10 cellular contexts compared by ENCODE assay signal in the genomic region with DNA sequence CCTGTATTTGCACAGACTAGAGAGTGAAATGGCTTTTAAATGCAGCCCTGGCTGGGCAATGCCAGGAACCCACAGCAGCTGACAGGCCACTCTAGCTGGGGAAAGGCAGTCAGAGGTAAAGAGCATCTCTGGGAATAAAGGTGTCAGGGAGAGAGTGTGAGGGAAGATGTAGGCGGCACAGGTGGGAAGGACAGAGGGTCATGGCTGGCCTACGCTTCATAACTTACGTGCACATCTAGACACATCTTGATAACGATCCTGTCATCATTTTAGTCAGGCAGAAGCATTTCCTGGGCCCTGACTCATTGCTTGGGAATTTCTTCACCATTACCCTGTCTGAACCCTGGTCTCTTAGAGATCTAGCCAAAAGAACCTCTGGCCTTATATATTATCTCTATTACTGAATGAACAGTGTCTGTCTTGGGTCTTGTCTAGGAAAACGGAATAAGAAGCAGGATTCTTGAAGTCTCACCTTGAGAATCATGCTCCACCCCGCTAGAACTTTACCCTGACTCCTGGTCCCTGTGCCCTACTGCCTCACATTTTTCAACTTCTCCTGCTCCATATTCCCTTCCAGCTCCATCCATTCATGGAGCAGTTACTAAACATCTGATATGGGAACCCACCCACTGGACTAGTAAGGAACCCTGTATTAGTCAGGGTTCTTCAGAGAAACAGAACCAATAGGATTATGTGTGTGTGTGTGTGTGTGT.
A peak's percentile ranks its signal among the peaks of the same experiment; 100 is the strongest.
DNase-seq lines count a peak whose midpoint lies in the region; ATAC-seq, FAIRE-seq and TF ChIP-seq lines count a peak whose summit lies in the region.
"Had no signal": no experiment of that assay in that cellular context is flagged by ENCODE, and none has a peak within 500 bp of the region (broad histone marks: within the 10 kb centered on the region; RNA-seq: fewer than 3 reads in every experiment).

No MANE protein-coding gene starts in this region.

- no peaks in the 10 kb centered on the region for H3K36me3 Mint-ChIP-seq in activated CD4-positive, alpha-beta memory T cell treated with anti-CD3 and anti-CD28 coated beads, Interleukin-2, amount 10 ng/mL, durations not matched to agents 7 days and 5 days (ENCODE audit: low read depth)
- H3K36me3 Mint-ChIP-seq in neural progenitor cell: no peaks in the 10 kb centered on the region
- H3K36me3 Mint-ChIP-seq: activated naive CD8-positive, alpha-beta T cell treated with anti-CD3 and anti-CD28 coated beads, Interleukin-2, amount 10 ng/mL, durations not matched to agents 7 days and 5 days; memory B cell had no signal

- no peaks in the 10 kb centered on the region for H3K27me3 ChIP-seq in keratinocyte (ENCODE audit: control insufficient read depth, extremely low read depth, insufficient read depth, low read length)
- no peaks in the 10 kb centered on the region for H3K27me3 ChIP-seq in neural progenitor cell

- H3K27ac ChIP-seq in keratinocyte (ENCODE audit: control insufficient read depth, insufficient read depth, low read length) (peak overlapping the region; percentile 86), neural progenitor cell (no peak overlapping the region)

- no peak overlapping the region for H3K4me3 Mint-ChIP-seq in activated CD4-positive, alpha-beta memory T cell treated with anti-CD3 and anti-CD28 coated beads, Interleukin-2, amount 10 ng/mL, durations not matched to agents 7 days and 5 days
- no peak overlapping the region for H3K4me3 Mint-ChIP-seq in neural progenitor cell
- H3K4me3 Mint-ChIP-seq: activated naive CD8-positive, alpha-beta T cell treated with anti-CD3 and anti-CD28 coated beads, Interleukin-2, amount 10 ng/mL, durations not matched to agents 7 days and 5 days; memory B cell had no signal

- H3K79me2 ChIP-seq in keratinocyte (ENCODE audit: control insufficient read depth, insufficient read depth, low read length) (no peaks in the 10 kb centered on the region), neural progenitor cell (ENCODE audit: low read depth) (no peaks in the 10 kb centered on the region)

- H3K4me2 ChIP-seq in keratinocyte (ENCODE audit: control insufficient read depth, extremely low read depth, insufficient read depth, low read depth, low read length) (peak overlapping the region; percentile 72), neural progenitor cell (no peak overlapping the region)

- TF ChIP-seq CTCF in AG04449 (IDR thresholded peaks at IDR 0.05; ENCODE audit: insufficient read depth, low read length, missing control alignments): no peak
- TF ChIP-seq CTCF in keratinocyte (optimal IDR thresholded peaks at IDR 0.05 in 1 of 3, IDR thresholded peaks at IDR 0.05 in 1 of 3, conservative IDR thresholded peaks at IDR 0.05 in 1 of 3; ENCODE audit: extremely low read depth in 1 of 3, insufficient read depth in 2 of 3, low read length in 3 of 3): no peak
- TF ChIP-seq CTCF in neural progenitor cell (IDR thresholded peaks at IDR 0.05): no peak

- H3K27ac Mint-ChIP-seq in activated CD4-positive, alpha-beta memory T cell treated with anti-CD3 and anti-CD28 coated beads, Interleukin-2, amount 10 ng/mL, durations not matched to agents 7 days and 5 days: peak overlapping the region; percentile 65
- no peak overlapping the region for H3K27ac Mint-ChIP-seq in neural progenitor cell
- H3K27ac Mint-ChIP-seq: activated naive CD8-positive, alpha-beta T cell treated with anti-CD3 and anti-CD28 coated beads, Interleukin-2, amount 10 ng/mL, durations not matched to agents 7 days and 5 days; memory B cell had no signal

- H3K4me3 ChIP-seq in AG04449 (ENCODE audit: low read depth, low read length) (no peak overlapping the region), keratinocyte (ENCODE audit: control insufficient read depth in 2 of 3, extremely low read depth in 1 of 3, insufficient read depth in 2 of 3, low read depth in 1 of 3, low read length in 3 of 3) (peak overlapping the region in 1 of 3 experiments; percentile 18), neural progenitor cell (no peak overlapping the region)

- dilution Hi-C loops in keratinocyte (cut with MboI; ENCODE audit: extremely low pct_ligation_motif_present, low sequenced_read_pairs): no loop called here

- H3K4me1 ChIP-seq in keratinocyte (ENCODE audit: control insufficient read depth, extremely low read depth, insufficient read depth, low read length): peaks cover 41% of the 10 kb centered on the region
- H3K4me1 ChIP-seq in neural progenitor cell: peaks cover 25% of the 10 kb centered on the region

- peaks cover 9% of the 10 kb centered on the region for H3F3A ChIP-seq in neural progenitor cell (ENCODE audit: low read depth)

- H4K20me1 ChIP-seq in keratinocyte (ENCODE audit: control insufficient read depth, extremely low read depth, insufficient read depth, low read length): no peaks in the 10 kb centered on the region
- H4K20me1 ChIP-seq in neural progenitor cell (ENCODE audit: low read depth): peaks cover 5% of the 10 kb centered on the region

- POLR2A ChIA-PET in AG04449 (lab: Yijun Ruan, JAX): interaction anchor here (1.0 kb wide), 1 partner anchor 187 kb away, joined by 5 read pairs; no protein-coding TSS in a partner anchor
- POLR2A ChIA-PET in activated CD4-positive, alpha-beta memory T cell treated with anti-CD3 and anti-CD28 coated beads, Interleukin-2, amount 10 ng/mL, durations not matched to agents 7 days and 5 days (lab: Charles Lee): interaction anchor here (0.7 kb wide), 1 partner anchor 13 kb away, joined by 4 read pairs; no protein-coding TSS in a partner anchor

- H3K9ac ChIP-seq in keratinocyte (ENCODE audit: control insufficient read depth, extremely low read depth, insufficient read depth, low read length) (peak overlapping the region; percentile 57), neural progenitor cell (no peak overlapping the region)

- no peaks in the 10 kb centered on the region for H3K27me3 Mint-ChIP-seq in activated CD4-positive, alpha-beta memory T cell treated with anti-CD3 and anti-CD28 coated beads, Interleukin-2, amount 10 ng/mL, durations not matched to agents 7 days and 5 days
- peaks cover 6% of the 10 kb centered on the region for H3K27me3 Mint-ChIP-seq in neural progenitor cell (ENCODE audit: insufficient read depth, low read depth)
- H3K27me3 Mint-ChIP-seq: activated naive CD8-positive, alpha-beta T cell treated with anti-CD3 and anti-CD28 coated beads, Interleukin-2, amount 10 ng/mL, durations not matched to agents 7 days and 5 days; memory B cell had no signal

- H3K4me1 Mint-ChIP-seq in activated CD4-positive, alpha-beta memory T cell treated with anti-CD3 and anti-CD28 coated beads, Interleukin-2, amount 10 ng/mL, durations not matched to agents 7 days and 5 days: peaks cover 46% of the 10 kb centered on the region
- H3K4me1 Mint-ChIP-seq in neural progenitor cell: peaks cover 31% of the 10 kb centered on the region
- H3K4me1 Mint-ChIP-seq: memory B cell had no signal

- H2AFZ ChIP-seq in keratinocyte (ENCODE audit: control insufficient read depth, low read length): peak overlapping the region; percentile 71
- H2AFZ ChIP-seq in neural progenitor cell (replicated peaks): no peak overlapping the region

- no peaks in the 10 kb centered on the region for H3K9me3 Mint-ChIP-seq in activated CD4-positive, alpha-beta memory T cell treated with anti-CD3 and anti-CD28 coated beads, Interleukin-2, amount 10 ng/mL, durations not matched to agents 7 days and 5 days
- H3K9me3 Mint-ChIP-seq in neural progenitor cell: no peaks in the 10 kb centered on the region
- H3K9me3 Mint-ChIP-seq: memory B cell had no signal

- H3K36me3 ChIP-seq in keratinocyte (ENCODE audit: control insufficient read depth in 2 of 2, extremely low read depth in 1 of 2, insufficient read depth in 2 of 2, low read length in 2 of 2) (no peaks in the 10 kb centered on the region), neural progenitor cell (no peaks in the 10 kb centered on the region)

- H3K9me1 ChIP-seq in keratinocyte (ENCODE audit: control insufficient read depth, extremely low read depth, insufficient read depth, low read length): no peaks in the 10 kb centered on the region

- ATAC-seq in GM19035 (IDR thresholded peaks at IDR 0.05; ENCODE audit: unreplicated experiment) (no peak), HG02759 (IDR thresholded peaks at IDR 0.05; ENCODE audit: unreplicated experiment) (no peak)

- H3K9me3 ChIP-seq in keratinocyte (ENCODE audit: control insufficient read depth, low read depth, low read length) (no peaks in the 10 kb centered on the region), neural progenitor cell (ENCODE audit: low read depth) (no peaks in the 10 kb centered on the region)

- CTCF ChIA-PET in AG04449 (lab: Yijun Ruan, JAX): no interaction called here
- CTCF ChIA-PET in activated CD4-positive, alpha-beta memory T cell treated with anti-CD3 and anti-CD28 coated beads, Interleukin-2, amount 10 ng/mL, durations not matched to agents 7 days and 5 days (lab: Charles Lee): interaction anchor here (0.7 kb wide), 1 partner anchor 277 kb away, joined by 3 read pairs; no protein-coding TSS in a partner anchor

- DNase-seq in AG04449 (ENCODE audit: low read depth, low spot score): peak; percentile 84
- peak; percentile 95 for DNase-seq in HCEC 1CT
- DNase-seq in activated CD4-positive, alpha-beta memory T cell treated with anti-CD3 and anti-CD28 coated beads, Interleukin-2, amount 10 ng/mL, durations not matched to agents 7 days and 5 days: no peak
- peak; percentile 70 for DNase-seq in keratinocyte (ENCODE audit: low read depth, low spot score)
- DNase-seq in DMS153 treated with DMSO at 0.1 percent for 48 hours (lab: John Stamatoyannopoulos, UW; ENCODE audit: unreplicated experiment): no peak
- DNase-seq in neural progenitor cell (ENCODE audit: low spot score): no peak
- DNase-seq: activated naive CD8-positive, alpha-beta T cell treated with anti-CD3 and anti-CD28 coated beads, Interleukin-2, amount 10 ng/mL, durations not matched to agents 7 days and 5 days had no signal

- FAIRE-seq in keratinocyte (lab: Jason Lieb, UNC): peak; percentile 97

Comparison
In these comparisons a context has a peak if more than half of its experiments do, and no peak if none do; other contexts are left out.
1. DNase-seq: peak in AG04449 (single experiment), HCEC 1CT (single experiment) and keratinocyte (single experiment); none in activated CD4-positive, alpha-beta memory T cell treated with anti-CD3 and anti-CD28 coated beads, Interleukin-2, amount 10 ng/mL, durations not matched to agents 7 days and 5 days (single experiment), DMS153 treated with DMSO at 0.1 percent for 48 hours (single experiment) and neural progenitor cell (single experiment).